Comparison of ENCODE assay signal across 22 cellular contexts in the genomic region with DNA sequence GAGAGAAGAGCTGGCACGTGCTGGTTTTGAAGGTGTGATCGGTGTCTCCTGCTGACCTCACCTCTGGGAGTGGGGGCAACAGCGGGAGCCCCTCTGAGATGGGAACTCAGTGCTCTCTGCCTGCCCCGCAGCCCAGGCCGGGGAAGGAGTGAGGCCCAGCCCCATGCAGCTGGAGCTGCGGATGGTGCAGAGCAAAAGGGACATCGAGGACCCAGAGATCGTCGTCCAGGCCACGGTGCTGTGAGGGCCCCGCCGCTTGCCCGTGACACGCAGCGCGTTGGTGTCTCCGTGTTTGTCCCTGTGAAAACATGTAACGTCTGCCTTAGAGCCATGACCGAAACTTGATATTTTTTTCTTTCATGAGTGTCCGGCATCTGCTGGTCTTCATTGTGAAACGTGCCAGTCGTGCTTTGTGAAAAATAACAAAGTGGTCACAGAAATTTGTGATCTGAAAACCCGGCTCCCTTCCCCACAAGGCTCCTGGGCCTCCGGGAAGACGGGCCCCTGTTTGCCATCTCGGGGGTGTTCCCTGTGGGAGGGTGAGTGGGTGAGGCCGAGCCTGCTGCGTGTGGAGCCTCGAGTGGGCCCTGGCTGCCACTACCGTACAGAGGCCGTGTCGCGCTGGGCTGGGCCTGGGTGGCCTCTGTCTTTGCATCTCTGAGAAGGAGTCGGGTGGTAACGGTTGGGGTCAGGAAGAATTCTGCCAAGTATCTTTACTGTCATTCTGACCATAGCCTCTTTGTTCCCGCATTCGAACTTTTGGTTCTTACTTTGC. TPM values are rescaled to one million over a fixed set of nuclear protein-coding genes. Genes with fewer than 3 reads are reported as not detected.
DNase-seq lines count a peak whose midpoint lies in the region; ATAC-seq and TF ChIP-seq lines count a peak whose summit lies in the region.
"Had no signal": no experiment of that assay in that cellular context is flagged by ENCODE, and none has a peak within 500 bp of the region (broad histone marks: within the 10 kb centered on the region; RNA-seq: fewer than 3 reads in every experiment).

No MANE protein-coding gene starts in this region.

- no peak overlapping the region for H3K4me2 ChIP-seq in H9 (ENCODE audit: insufficient read depth, insufficient read length, low read length)
- H3K4me2 ChIP-seq: A549, BLaER1 had no signal

- H3K27ac ChIP-seq in CD4-positive, CD25-positive, alpha-beta regulatory T cell (ENCODE audit: insufficient read depth, low read length, poor library complexity, severe bottlenecking), result no peak overlapping the region
- H3K27ac ChIP-seq in H9 (ENCODE audit: insufficient read length, low read depth, low read length) (no peak overlapping the region), upper lobe of left lung (peak overlapping the region in 1 of 4 donors; percentile 85)
- H3K27ac ChIP-seq: BLaER1, GM23248 had no signal

- H4K8ac ChIP-seq in H9 (replicated peaks; ENCODE audit: insufficient read length, low read depth, low read length), result no peak overlapping the region

- H2BK120ac ChIP-seq in H9 (ENCODE audit: low read depth, low read length, poor library complexity, severe bottlenecking), result no peak overlapping the region

- H3K4me1 Mint-ChIP-seq in CD4-positive, CD25-positive, alpha-beta regulatory T cell, result no peaks in the 10 kb centered on the region
- H3K4me1 Mint-ChIP-seq in H9 (no peaks in the 10 kb centered on the region), brain (peaks cover 15% of the 10 kb centered on the region), nephron progenitor cell (peaks cover 21% of the 10 kb centered on the region)
- H3K4me1 Mint-ChIP-seq: IgD-negative memory B cell had no signal

- H3K36me3 Mint-ChIP-seq in CD4-positive, CD25-positive, alpha-beta regulatory T cell, result peaks cover 11% of the 10 kb centered on the region
- H3K36me3 Mint-ChIP-seq in H9 (ENCODE audit: insufficient read depth in 1 of 3, low read depth in 3 of 3) (peaks cover 27 to 60% (median 40%) of the 10 kb centered on the region in 3 experiments; a peak in 6 of 7 replicates), brain (peaks cover 32% of the 10 kb centered on the region), nephron progenitor cell (ENCODE audit: low read depth) (peaks cover 23% of the 10 kb centered on the region)

- no peaks in the 10 kb centered on the region for H4K20me1 ChIP-seq in H9 (ENCODE audit: control insufficient read depth, insufficient read depth, insufficient read length)

- H3K27me3 Mint-ChIP-seq in CD4-positive, CD25-positive, alpha-beta regulatory T cell, result no peaks in the 10 kb centered on the region
- no peaks in the 10 kb centered on the region for H3K27me3 Mint-ChIP-seq in H9 (ENCODE audit: low read depth)
- no peaks in the 10 kb centered on the region for H3K27me3 Mint-ChIP-seq in brain
- no peaks in the 10 kb centered on the region for H3K27me3 Mint-ChIP-seq in nephron progenitor cell (ENCODE audit: low read depth, poor library complexity)
- H3K27me3 Mint-ChIP-seq: IgD-negative memory B cell had no signal

- H3K4me1 ChIP-seq in CD4-positive, CD25-positive, alpha-beta regulatory T cell (ENCODE audit: control insufficient read depth, insufficient read depth, low read length, poor library complexity, severe bottlenecking), result no peaks in the 10 kb centered on the region
- H3K4me1 ChIP-seq in H9 (ENCODE audit: insufficient read depth, low read length) (no peaks in the 10 kb centered on the region), upper lobe of left lung (peaks cover 13 to 23% (median 19%) of the 10 kb centered on the region in 4 donors)

- no peak overlapping the region for H2BK20ac ChIP-seq in H9 (ENCODE audit: low read depth, low read length, poor library complexity, severe bottlenecking)

- no peak overlapping the region for H3K4ac ChIP-seq in H9 (ENCODE audit: low read depth, low read length)

- H4K91ac ChIP-seq in H9 (ENCODE audit: insufficient read length, low read depth, low read length), result no peak overlapping the region

- H4K5ac ChIP-seq in H9 (ENCODE audit: insufficient read length, low read depth, low read length), result no peak overlapping the region

- no peak overlapping the region for H3K9ac ChIP-seq in H9 (ENCODE audit: extremely low read depth, insufficient read length, low read length)
- H3K9ac ChIP-seq: BLaER1, GM23248 had no signal

- no peak overlapping the region for H3K56ac ChIP-seq in H9 (ENCODE audit: insufficient read length, low read depth, low read length)

- H2BK12ac ChIP-seq in H9 (ENCODE audit: insufficient read length, low read depth, low read length), result no peak overlapping the region

- H3K27me3 ChIP-seq in CD4-positive, CD25-positive, alpha-beta regulatory T cell (ENCODE audit: control insufficient read depth, insufficient read depth, low read length), result no peaks in the 10 kb centered on the region
- no peaks in the 10 kb centered on the region for H3K27me3 ChIP-seq in H9 (ENCODE audit: insufficient read depth, low read length)
- H3K27me3 ChIP-seq in upper lobe of left lung, result no peaks in the 10 kb centered on the region
- H3K27me3 ChIP-seq: BLaER1 had no signal

- WGBS in H9 (ENCODE audit: extremely low coverage, insufficient read length, low lambda C conversion rate), result no CpG with 5 or more reads among the region's 37 CpGs
- 94 to 95% methylated on average over 36 to 37 of the region's 37 CpGs for WGBS in upper lobe of left lung, 2 donors

- H2BK15ac ChIP-seq in H9 (ENCODE audit: low read depth, low read length), result no peak overlapping the region

- no peak overlapping the region for H3K4me3 Mint-ChIP-seq in CD4-positive, CD25-positive, alpha-beta regulatory T cell
- H3K4me3 Mint-ChIP-seq in H9 (no peak overlapping the region), brain (no peak overlapping the region), nephron progenitor cell (no peak overlapping the region)
- H3K4me3 Mint-ChIP-seq: CD14-positive monocyte; CD8-positive, alpha-beta T cell; HFFc6; IgD-negative memory B cell had no signal

- peaks cover 44% of the 10 kb centered on the region for H3K36me3 ChIP-seq in CD4-positive, CD25-positive, alpha-beta regulatory T cell (ENCODE audit: control insufficient read depth, insufficient read depth, low read length)
- peaks cover 0 to 81% (median 73%) of the 10 kb centered on the region in 4 donors for H3K36me3 ChIP-seq in upper lobe of left lung

- H3K9me3 ChIP-seq in CD4-positive, CD25-positive, alpha-beta regulatory T cell (ENCODE audit: control insufficient read depth in 2 of 2, low read length in 2 of 2), result no peaks in the 10 kb centered on the region
- H3K9me3 ChIP-seq in H9 (ENCODE audit: control insufficient read depth, low read depth, low read length) (no peaks in the 10 kb centered on the region), upper lobe of left lung (no peaks in the 10 kb centered on the region)
- H3K9me3 ChIP-seq: A549, BLaER1 had no signal

- peak overlapping the region in 2 of 3 donors; percentile 28 to 69 for H3K27ac Mint-ChIP-seq in CD4-positive, CD25-positive, alpha-beta regulatory T cell
- H3K27ac Mint-ChIP-seq in H9 (peak overlapping the region; percentile 21 to 68 (median 67); a peak in 3 of 7 replicates), brain (peak overlapping the region in 3 of 5 experiments; percentile 59 to 84 (median 67)), nephron progenitor cell (peak overlapping the region; percentile 42)
- H3K27ac Mint-ChIP-seq: CD8-positive, alpha-beta T cell; HFFc6; IgD-negative memory B cell had no signal

- H3K79me1 ChIP-seq in H9 (ENCODE audit: insufficient read depth, low read depth, low read length, poor library complexity, severe bottlenecking), result no peaks in the 10 kb centered on the region

- H3K23me2 ChIP-seq in H9 (ENCODE audit: insufficient read length, low read depth, low read length, poor library complexity, severe bottlenecking), result no peaks in the 10 kb centered on the region

- no peak overlapping the region for H3K23ac ChIP-seq in H9 (ENCODE audit: insufficient read length, low read depth, low read length)

- TF ChIP-seq CTCF in H9 (conservative IDR thresholded peaks at IDR 0.05) (no peak), brain (conservative IDR thresholded peaks at IDR 0.05) (no peak), nephron progenitor cell (IDR thresholded peaks at IDR 0.05) (no peak), upper lobe of left lung (IDR thresholded peaks at IDR 0.05) (no peak)

- no peak overlapping the region for H3K18ac ChIP-seq in H9 (ENCODE audit: insufficient read length, low read depth, low read length)

- H3K79me2 ChIP-seq in H9 (ENCODE audit: insufficient read depth, low read length), result no peaks in the 10 kb centered on the region

- no peak overlapping the region for H3K4me3 ChIP-seq in CD4-positive, CD25-positive, alpha-beta regulatory T cell (ENCODE audit: low read depth, low read length)
- no peak overlapping the region for H3K4me3 ChIP-seq in upper lobe of left lung
- H3K4me3 ChIP-seq: A549, BLaER1, GM23248 had no signal

- no peak overlapping the region for H3T11ph ChIP-seq in H9 (ENCODE audit: low read length)

- TF ChIP-seq POLR2A in upper lobe of left lung (IDR thresholded peaks at IDR 0.05), result no peak

- TF ChIP-seq EP300 in upper lobe of left lung (IDR thresholded peaks at IDR 0.05), result no peak

- no peaks in the 10 kb centered on the region for H3K9me3 Mint-ChIP-seq in CD4-positive, CD25-positive, alpha-beta regulatory T cell
- H3K9me3 Mint-ChIP-seq in H9, result no peaks in the 10 kb centered on the region
- no peaks in the 10 kb centered on the region for H3K9me3 Mint-ChIP-seq in brain
- H3K9me3 Mint-ChIP-seq in nephron progenitor cell, result no peaks in the 10 kb centered on the region
- H3K9me3 Mint-ChIP-seq: CD8-positive, alpha-beta T cell; HFFc6; IgD-negative memory B cell had no signal

- H2AFZ ChIP-seq in H9 (ENCODE audit: low read length), result no peak overlapping the region
- H2AFZ ChIP-seq: GM23248 had no signal

- no peak overlapping the region for H2BK5ac ChIP-seq in H9 (ENCODE audit: insufficient read length, low read length)

- no peak overlapping the region for H3K14ac ChIP-seq in H9 (ENCODE audit: insufficient read depth, low read length)

- H2AK5ac ChIP-seq in H9 (ENCODE audit: insufficient read length, low read length), result no peak overlapping the region

- DNase-seq in CD4-positive, CD25-positive, alpha-beta regulatory T cell, result no peak
- DNase-seq in H9 (no peak), nephron progenitor cell (no peak), upper lobe of left lung (no peak), SKM-1 (lab: John Stamatoyannopoulos, UW; ENCODE audit: unreplicated experiment) (no peak), COLO829 (ENCODE audit: low spot score) (no peak), HuH-7 (ENCODE audit: low spot score) (no peak)
- DNase-seq: AML-193; CD8-positive, alpha-beta T cell; COR-L47; DMS 273 treated with DMSO at 0.1 percent for 48 hours; DMS53; DND-41; GM23248; HCEC 1CT; HFFc6; KG1 had no signal

- ATAC-seq in CD4-positive, CD25-positive, alpha-beta regulatory T cell (ENCODE audit: low read depth in 2 of 2), result no peak
- ATAC-seq in upper lobe of left lung (ENCODE audit: low FRiP score in 2 of 2), result no peak
- ATAC-seq: CD8-positive, alpha-beta T cell had no signal

RNA-seq across cellular contexts. Expression of a gene that starts 20.1 kb away (rescaled TPM):
- total RNA-seq in CD4-positive, CD25-positive, alpha-beta regulatory T cell, result 24.5 TPM
- polyA plus RNA-seq in CD4-positive, CD25-positive, alpha-beta regulatory T cell, result 100 to 1,000 TPM in 2 of 4 donors, 10 to 100 TPM in 2; 83.8 to 138 (median 93.9) TPM
- total RNA-seq in H9 (2021), result 40.7 and 44.5 TPM in 2 replicates
- 63.4 TPM for polyA plus RNA-seq in brain (ENCODE audit: insufficient read depth, low read depth, low replicate concordance)
- total RNA-seq in upper lobe of left lung, result 100 to 1,000 TPM in 2 of 6 donors, 10 to 100 TPM in 4; 19.9 to 122 (median 51.3) TPM

RNA-seq across cellular contexts. Expression of a gene that starts 33.4 kb away (rescaled TPM):
- 24.1 TPM for total RNA-seq in CD4-positive, CD25-positive, alpha-beta regulatory T cell
- 10 to 100 TPM; 12.1 to 17.3 (median 14.2) TPM for polyA plus RNA-seq in CD4-positive, CD25-positive, alpha-beta regulatory T cell
- total RNA-seq in H9 (2021) (73.3 and 76.7 TPM in 2 replicates), upper lobe of left lung (10 to 100 TPM; 12.0 to 25.1 (median 20.9) TPM)
- 27.4 TPM for polyA plus RNA-seq in brain (ENCODE audit: insufficient read depth, low read depth, low replicate concordance)

RNA-seq across cellular contexts. Expression of a gene that starts 37.1 kb away (rescaled TPM):
- 80.9 TPM for total RNA-seq in CD4-positive, CD25-positive, alpha-beta regulatory T cell
- 10 to 100 TPM; 28.5 to 73.1 (median 36.7) TPM for polyA plus RNA-seq in CD4-positive, CD25-positive, alpha-beta regulatory T cell
- total RNA-seq in H9 (2021) (109 and 117 TPM in 2 replicates), upper lobe of left lung (100 to 1,000 TPM; 105 to 301 (median 207) TPM)
- polyA plus RNA-seq in brain (ENCODE audit: insufficient read depth, low read depth, low replicate concordance), result 83.2 TPM
